In the genomic region with DNA sequence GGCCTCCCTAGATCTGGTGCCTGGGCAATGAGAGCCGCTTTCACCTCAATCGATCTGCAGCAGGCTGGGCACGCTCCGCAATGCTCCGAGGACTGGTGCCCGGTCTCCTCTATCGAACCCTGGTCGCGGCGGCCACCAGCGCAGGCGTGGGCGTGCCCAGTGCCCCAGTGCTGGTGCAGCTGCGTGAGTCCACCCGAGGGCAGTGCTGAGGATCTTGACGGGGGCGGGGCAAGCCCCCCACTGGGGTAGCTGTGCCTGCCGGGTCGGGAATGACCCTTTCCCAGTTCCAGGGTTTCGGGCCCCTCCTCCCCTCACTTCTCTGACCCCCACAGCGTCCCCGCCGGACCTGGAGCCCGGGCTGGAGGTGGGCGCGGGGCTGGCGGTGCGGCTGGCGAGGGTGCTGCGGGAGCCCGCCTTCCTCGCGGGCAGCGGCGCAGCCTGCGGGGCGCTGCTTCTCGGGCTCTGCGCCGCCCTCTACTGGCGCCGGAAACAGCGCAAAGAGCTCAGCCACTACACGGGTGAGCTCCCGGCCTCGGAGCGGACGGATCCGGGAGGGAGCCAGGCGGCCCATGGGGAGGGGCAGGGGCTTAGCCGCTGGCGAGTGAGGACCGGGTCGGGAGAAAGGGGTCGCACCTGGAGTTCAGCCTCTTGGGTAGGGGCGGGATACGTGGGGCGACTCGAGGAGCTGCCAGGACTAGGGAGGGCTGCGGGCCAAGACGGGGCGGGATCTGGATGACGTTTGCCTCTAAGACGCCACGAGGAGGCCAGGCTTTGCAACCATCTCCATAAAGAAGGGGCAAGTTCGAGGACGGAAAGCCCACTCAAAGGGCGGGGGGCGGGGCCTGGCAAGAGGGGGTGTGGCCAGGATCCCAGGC, we compare ENCODE assay signal across 1 cellular context.
TF ChIP-seq lines count a peak whose summit lies in the region.

No MANE protein-coding gene starts in this region.

TF ChIP-seq in HepG2, 621 proteins besides CTCF, POLR2A, EP300 and RAD21 (continued from another document and continues in another):
- TF ChIP-seq E2F2 (CRISPR knock-in tag; IDR thresholded peaks at IDR 0.05; ENCODE audit: borderline replicate concordance): no peak
- TF ChIP-seq ZNF136 (CRISPR knock-in tag; IDR thresholded peaks at IDR 0.05; ENCODE audit: low read depth): no peak
- peak; percentile 79; the same call in 1 of the 2 replicates for TF ChIP-seq IRF9 (CRISPR knock-in tag; IDR thresholded peaks at IDR 0.05; ENCODE audit: borderline replicate concordance)
- TF ChIP-seq, protein P1, sequence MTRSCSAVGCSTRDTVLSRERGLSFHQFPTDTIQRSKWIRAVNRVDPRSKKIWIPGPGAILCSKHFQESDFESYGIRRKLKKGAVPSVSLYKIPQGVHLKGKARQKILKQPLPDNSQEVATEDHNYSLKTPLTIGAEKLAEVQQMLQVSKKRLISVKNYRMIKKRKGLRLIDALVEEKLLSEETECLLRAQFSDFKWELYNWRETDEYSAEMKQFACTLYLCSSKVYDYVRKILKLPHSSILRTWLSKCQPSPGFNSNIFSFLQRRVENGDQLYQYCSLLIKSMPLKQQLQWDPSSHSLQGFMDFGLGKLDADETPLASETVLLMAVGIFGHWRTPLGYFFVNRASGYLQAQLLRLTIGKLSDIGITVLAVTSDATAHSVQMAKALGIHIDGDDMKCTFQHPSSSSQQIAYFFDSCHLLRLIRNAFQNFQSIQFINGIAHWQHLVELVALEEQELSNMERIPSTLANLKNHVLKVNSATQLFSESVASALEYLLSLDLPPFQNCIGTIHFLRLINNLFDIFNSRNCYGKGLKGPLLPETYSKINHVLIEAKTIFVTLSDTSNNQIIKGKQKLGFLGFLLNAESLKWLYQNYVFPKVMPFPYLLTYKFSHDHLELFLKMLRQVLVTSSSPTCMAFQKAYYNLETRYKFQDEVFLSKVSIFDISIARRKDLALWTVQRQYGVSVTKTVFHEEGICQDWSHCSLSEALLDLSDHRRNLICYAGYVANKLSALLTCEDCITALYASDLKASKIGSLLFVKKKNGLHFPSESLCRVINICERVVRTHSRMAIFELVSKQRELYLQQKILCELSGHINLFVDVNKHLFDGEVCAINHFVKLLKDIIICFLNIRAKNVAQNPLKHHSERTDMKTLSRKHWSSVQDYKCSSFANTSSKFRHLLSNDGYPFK (CRISPR knock-in tag; IDR thresholded peaks at IDR 0.05; ENCODE audit: borderline replicate concordance): no peak
- TF ChIP-seq ZNF382 (CRISPR knock-in tag; IDR thresholded peaks at IDR 0.05; ENCODE audit: borderline replicate concordance): no peak
- peak; percentile 81 for TF ChIP-seq HNRNPK (IDR thresholded peaks at IDR 0.05; ENCODE audit: low read depth, low read length, poor library complexity, severe bottlenecking)
- TF ChIP-seq ZIK1 (CRISPR knock-in tag; IDR thresholded peaks at IDR 0.05; ENCODE audit: borderline replicate concordance, low read depth): 0 out of 2 replicates have a peak, but pooled peaks have one; percentile 78
- TF ChIP-seq ZFP1 (CRISPR knock-in tag; IDR thresholded peaks at IDR 0.05): no peak
- no peak for TF ChIP-seq SRF (IDR thresholded peaks at IDR 0.05; ENCODE audit: low read depth, low read length)
- no peak for TF ChIP-seq MBNL3 (CRISPR knock-in tag; conservative IDR thresholded peaks at IDR 0.05)
- no peak for TF ChIP-seq GATAD1 (CRISPR knock-in tag; IDR thresholded peaks at IDR 0.05)
- peak; percentile 79; the same call in 1 of the 2 replicates for TF ChIP-seq REPIN1 (CRISPR knock-in tag; IDR thresholded peaks at IDR 0.05; ENCODE audit: borderline replicate concordance, low read depth)
- no peak for TF ChIP-seq MAFG (CRISPR knock-in tag; IDR thresholded peaks at IDR 0.05)
- no peak for TF ChIP-seq ZNF619 (CRISPR knock-in tag; IDR thresholded peaks at IDR 0.05)
- TF ChIP-seq MTF1 (CRISPR knock-in tag; IDR thresholded peaks at IDR 0.05): no peak
- peak; percentile 43; the same call in 1 of the 2 replicates for TF ChIP-seq PHF21A (CRISPR knock-in tag; IDR thresholded peaks at IDR 0.05)
- TF ChIP-seq, protein P2, sequence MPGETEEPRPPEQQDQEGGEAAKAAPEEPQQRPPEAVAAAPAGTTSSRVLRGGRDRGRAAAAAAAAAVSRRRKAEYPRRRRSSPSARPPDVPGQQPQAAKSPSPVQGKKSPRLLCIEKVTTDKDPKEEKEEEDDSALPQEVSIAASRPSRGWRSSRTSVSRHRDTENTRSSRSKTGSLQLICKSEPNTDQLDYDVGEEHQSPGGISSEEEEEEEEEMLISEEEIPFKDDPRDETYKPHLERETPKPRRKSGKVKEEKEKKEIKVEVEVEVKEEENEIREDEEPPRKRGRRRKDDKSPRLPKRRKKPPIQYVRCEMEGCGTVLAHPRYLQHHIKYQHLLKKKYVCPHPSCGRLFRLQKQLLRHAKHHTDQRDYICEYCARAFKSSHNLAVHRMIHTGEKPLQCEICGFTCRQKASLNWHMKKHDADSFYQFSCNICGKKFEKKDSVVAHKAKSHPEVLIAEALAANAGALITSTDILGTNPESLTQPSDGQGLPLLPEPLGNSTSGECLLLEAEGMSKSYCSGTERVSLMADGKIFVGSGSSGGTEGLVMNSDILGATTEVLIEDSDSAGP (CRISPR knock-in tag; IDR thresholded peaks at IDR 0.05; ENCODE audit: borderline replicate concordance): peak; percentile 85
- no peak for TF ChIP-seq MLLT10 (CRISPR knock-in tag; IDR thresholded peaks at IDR 0.05)
- TF ChIP-seq ZNF232 (CRISPR knock-in tag; IDR thresholded peaks at IDR 0.05; ENCODE audit: borderline replicate concordance): peak; percentile 49; the same call in 1 of the 2 replicates
- no peak for TF ChIP-seq ZNF256 (CRISPR knock-in tag; conservative IDR thresholded peaks at IDR 0.05)
- no peak for TF ChIP-seq HNF4G (IDR thresholded peaks at IDR 0.05; ENCODE audit: borderline replicate concordance, low read depth, low read length)
- TF ChIP-seq HNF4G (CRISPR knock-in tag; IDR thresholded peaks at IDR 0.05; ENCODE audit: borderline replicate concordance, low read depth): 0 out of 2 replicates have a peak, but pooled peaks have one; percentile 56
- TF ChIP-seq, protein P3, sequence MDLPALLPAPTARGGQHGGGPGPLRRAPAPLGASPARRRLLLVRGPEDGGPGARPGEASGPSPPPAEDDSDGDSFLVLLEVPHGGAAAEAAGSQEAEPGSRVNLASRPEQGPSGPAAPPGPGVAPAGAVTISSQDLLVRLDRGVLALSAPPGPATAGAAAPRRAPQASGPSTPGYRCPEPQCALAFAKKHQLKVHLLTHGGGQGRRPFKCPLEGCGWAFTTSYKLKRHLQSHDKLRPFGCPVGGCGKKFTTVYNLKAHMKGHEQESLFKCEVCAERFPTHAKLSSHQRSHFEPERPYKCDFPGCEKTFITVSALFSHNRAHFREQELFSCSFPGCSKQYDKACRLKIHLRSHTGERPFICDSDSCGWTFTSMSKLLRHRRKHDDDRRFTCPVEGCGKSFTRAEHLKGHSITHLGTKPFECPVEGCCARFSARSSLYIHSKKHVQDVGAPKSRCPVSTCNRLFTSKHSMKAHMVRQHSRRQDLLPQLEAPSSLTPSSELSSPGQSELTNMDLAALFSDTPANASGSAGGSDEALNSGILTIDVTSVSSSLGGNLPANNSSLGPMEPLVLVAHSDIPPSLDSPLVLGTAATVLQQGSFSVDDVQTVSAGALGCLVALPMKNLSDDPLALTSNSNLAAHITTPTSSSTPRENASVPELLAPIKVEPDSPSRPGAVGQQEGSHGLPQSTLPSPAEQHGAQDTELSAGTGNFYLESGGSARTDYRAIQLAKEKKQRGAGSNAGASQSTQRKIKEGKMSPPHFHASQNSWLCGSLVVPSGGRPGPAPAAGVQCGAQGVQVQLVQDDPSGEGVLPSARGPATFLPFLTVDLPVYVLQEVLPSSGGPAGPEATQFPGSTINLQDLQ (CRISPR knock-in tag; IDR thresholded peaks at IDR 0.05): no peak
- TF ChIP-seq ERF (CRISPR knock-in tag; IDR thresholded peaks at IDR 0.05): peak; percentile 81
- no peak for TF ChIP-seq ZSCAN20 (CRISPR knock-in tag; IDR thresholded peaks at IDR 0.05; ENCODE audit: borderline replicate concordance)
- TF ChIP-seq KLF11 (CRISPR knock-in tag; IDR thresholded peaks at IDR 0.05): no peak
- TF ChIP-seq ZNF33B (CRISPR knock-in tag; IDR thresholded peaks at IDR 0.05): no peak
- no peak for TF ChIP-seq THAP8 (CRISPR knock-in tag; IDR thresholded peaks at IDR 0.05; ENCODE audit: borderline replicate concordance)
- TF ChIP-seq CHD4 (IDR thresholded peaks at IDR 0.05; ENCODE audit: borderline replicate concordance, low read length): no peak
- 0 out of 2 replicates have a peak, but pooled peaks have one; percentile 54 for TF ChIP-seq MAF1 (CRISPR knock-in tag; IDR thresholded peaks at IDR 0.05; ENCODE audit: borderline replicate concordance)
- 0 out of 2 replicates have a peak, but pooled peaks have one; percentile 36 for TF ChIP-seq TERF1 (CRISPR knock-in tag; IDR thresholded peaks at IDR 0.05)
- no peak for TF ChIP-seq KIAA2018 (CRISPR knock-in tag; IDR thresholded peaks at IDR 0.05; ENCODE audit: borderline replicate concordance)
- no peak for TF ChIP-seq HIVEP1 (CRISPR knock-in tag; IDR thresholded peaks at IDR 0.05)
- TF ChIP-seq TCF7L2 (IDR thresholded peaks at IDR 0.05; ENCODE audit: low read depth, low read length): no peak
- peak; percentile 47; the same call in 1 of the 2 replicates for TF ChIP-seq ZNF292 (CRISPR knock-in tag; IDR thresholded peaks at IDR 0.05; ENCODE audit: borderline replicate concordance, low read depth)
- peak; percentile 89 for TF ChIP-seq ZBTB38 (CRISPR knock-in tag; IDR thresholded peaks at IDR 0.05)
